14 cellular contexts compared by ENCODE assay signal in the genomic region with DNA sequence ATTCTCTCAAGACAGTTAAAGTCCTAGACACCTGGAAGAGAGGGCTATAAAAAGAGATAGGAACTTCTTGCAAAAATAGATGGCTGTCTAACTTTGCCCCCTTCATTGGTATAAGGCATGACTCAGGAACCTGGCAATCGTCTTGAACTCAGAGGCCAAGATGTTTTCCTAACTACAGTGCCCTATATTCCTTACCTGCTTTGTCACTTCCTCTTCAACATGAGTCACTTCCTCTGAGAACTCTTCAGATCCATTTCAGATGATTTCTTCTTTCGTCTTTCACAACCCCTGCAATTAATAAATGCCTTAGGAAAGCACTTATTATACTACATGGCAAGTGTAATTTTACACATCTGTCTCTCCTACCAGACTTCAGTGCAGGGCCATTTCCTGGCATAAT.
DNase-seq lines count a peak whose midpoint lies in the region; TF ChIP-seq lines count a peak whose summit lies in the region.
"Had no signal": no experiment of that assay in that cellular context is flagged by ENCODE, and none has a peak within 500 bp of the region (broad histone marks: within the 10 kb centered on the region; RNA-seq: fewer than 3 reads in every experiment).

No MANE protein-coding gene starts in this region.

- TF ChIP-seq EP300 in stomach (IDR thresholded peaks at IDR 0.05) = no peak

- WGBS in lower leg skin, 2 donors = 25 to 32% methylated on average over 2 of the region's 2 CpGs
- 24 to 66% (median 55%) methylated on average over 2 of the region's 2 CpGs for WGBS in stomach, 5 donors

- intact Hi-C loops in lower leg skin (cut with DNase I; ENCODE audit: low total_unique reads) = no loop called here
- intact Hi-C loops in stomach (cut with DNase I; ENCODE audit: low total_unique reads) = no loop called here

- no peaks in the 10 kb centered on the region for H3K9me3 ChIP-seq in stomach
- H3K9me3 ChIP-seq: SJSA1, thoracic aorta had no signal

- no peaks in the 10 kb centered on the region for H3K36me3 ChIP-seq in stomach
- H3K36me3 ChIP-seq: SJSA1, thoracic aorta had no signal

- no peak for TF ChIP-seq POLR2A in lower leg skin (IDR thresholded peaks at IDR 0.05)
- no peak for TF ChIP-seq POLR2A in stomach (IDR thresholded peaks at IDR 0.05)

- H3K27me3 ChIP-seq in stomach = no peaks in the 10 kb centered on the region
- H3K27me3 ChIP-seq: SJSA1 had no signal

- TF ChIP-seq CTCF in foreskin fibroblast (IDR thresholded peaks at IDR 0.05; ENCODE audit: low read depth, low read length) (no peak), lower leg skin (IDR thresholded peaks at IDR 0.05) (no peak), stomach (IDR thresholded peaks at IDR 0.05) (no peak)

- DNase-seq in AG08395 (ENCODE audit: low spot score) (peak; percentile 39), HT1080 (ENCODE audit: low read depth) (peak; percentile 96), SKM-1 treated with dmso at 0.1 percent for 144 hours (lab: John Stamatoyannopoulos, UW; ENCODE audit: unreplicated experiment) (peak; percentile 14), foreskin fibroblast (peak; percentile 87 to 89), lower leg skin (ENCODE audit: low spot score in 2 of 2) (no peak), stomach (no peak), hypothalamus (lab: John Stamatoyannopoulos, UW) (no peak)
- no peak for DNase-seq in stimulated activated CD4-positive, alpha-beta T cell treated with anti-CD3 and anti-CD28 coated beads, Interleukin-1b, Interleukin-23, amount 100 ng/mL, for 48 hours
- DNase-seq: activated CD4-positive, alpha-beta T cell treated with anti-CD3 and anti-CD28 coated beads for 48 hours; activated gamma-delta T cell; cerebellar nuclear complex; glutamatergic neuron had no signal

- no peak overlapping the region for H3K27ac ChIP-seq in stomach
- H3K27ac ChIP-seq: thoracic aorta had no signal

- H3K4me1 ChIP-seq in stomach = peaks cover 0 to 10% (median 5%) of the 10 kb centered on the region in 4 donors

- H3K4me3 ChIP-seq in foreskin fibroblast (ENCODE audit: low read depth in 1 of 2, low read length in 2 of 2) (no peak overlapping the region), lower leg skin (ENCODE audit: low read depth, poor library complexity, severe bottlenecking) (no peak overlapping the region), stomach (no peak overlapping the region)
- H3K4me3 ChIP-seq: SJSA1, thoracic aorta had no signal

Comparison
In these comparisons a context has a peak if more than half of its experiments do, and no peak if none do; other contexts are left out.
1. DNase-seq: peak in AG08395 (single experiment), HT1080 (single experiment), SKM-1 treated with dmso at 0.1 percent for 144 hours (single experiment) and foreskin fibroblast (2 of 2); none in lower leg skin (0 of 2), stomach (single experiment), hypothalamus (0 of 51) and stimulated activated CD4-positive, alpha-beta T cell treated with anti-CD3 and anti-CD28 coated beads, Interleukin-1b, Interleukin-23, amount 100 ng/mL, for 48 hours (single experiment).